In the genomic region with DNA sequence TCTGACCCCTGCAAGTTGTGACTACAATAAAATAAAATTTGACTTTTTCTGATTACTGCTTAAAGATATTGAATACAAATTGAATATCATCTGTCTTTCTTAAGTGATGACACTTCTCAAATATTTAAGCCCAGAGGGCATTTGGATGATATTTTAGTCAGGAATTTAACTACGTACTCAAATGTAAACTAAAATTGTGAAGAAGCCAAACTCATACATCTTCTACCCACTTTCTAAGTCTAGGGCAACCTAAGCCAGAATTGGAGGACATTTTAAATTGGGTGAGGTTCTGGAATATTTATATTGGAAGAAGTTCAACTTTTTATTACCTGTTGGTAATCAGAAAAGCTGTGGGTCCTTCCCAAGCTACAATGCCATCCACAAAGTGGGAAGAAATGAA, we compare ENCODE assay signal across 22 cellular contexts.
DNase-seq lines count a peak whose midpoint lies in the region; ATAC-seq and TF ChIP-seq lines count a peak whose summit lies in the region.
"Had no signal": no experiment of that assay in that cellular context is flagged by ENCODE, and none has a peak within 500 bp of the region (broad histone marks: within the 10 kb centered on the region; RNA-seq: fewer than 3 reads in every experiment).

No MANE protein-coding gene starts in this region.

- TF ChIP-seq CTCF in RWPE2 (IDR thresholded peaks at IDR 0.05; ENCODE audit: poor library complexity, severe bottlenecking) = no peak
- TF ChIP-seq CTCF in foreskin keratinocyte (conservative IDR thresholded peaks at IDR 0.05) = no peak
- no peak for TF ChIP-seq CTCF in foreskin fibroblast (IDR thresholded peaks at IDR 0.05; ENCODE audit: low read depth, low read length)

- ATAC-seq in RWPE2 (ENCODE audit: low read depth) (peak; percentile 79), foreskin keratinocyte (peak; percentile 25)
- ATAC-seq: A549, GM12878, GM23338, HCT116 had no signal

- H3K36me3 ChIP-seq in RWPE2 (ENCODE audit: low read depth) = no peaks in the 10 kb centered on the region
- H3K36me3 ChIP-seq: BE2C; BLaER1 treated with 17β-estradiol and CSF1 and Interleukin-3, amounts not matched to agents 10 nM and 100 nM had no signal

- peaks cover 5% of the 10 kb centered on the region for H3K9me3 ChIP-seq in RWPE2 (ENCODE audit: severe bottlenecking)
- H3K9me3 ChIP-seq: A549, BE2C had no signal

- H3K27me3 ChIP-seq in RWPE2 (ENCODE audit: insufficient read depth, poor library complexity, severe bottlenecking) (no peaks in the 10 kb centered on the region), foreskin keratinocyte (no peaks in the 10 kb centered on the region)
- H3K27me3 ChIP-seq: BE2C; BLaER1 treated with 17β-estradiol and CSF1 and Interleukin-3, amounts not matched to agents 10 nM and 100 nM had no signal

- H3K27ac ChIP-seq in RWPE2 (ENCODE audit: poor library complexity, severe bottlenecking) = peak overlapping the region; percentile 54
- no peak overlapping the region for H3K27ac ChIP-seq in foreskin keratinocyte
- H3K27ac ChIP-seq: A549; BLaER1 treated with 17β-estradiol and CSF1 and Interleukin-3, amounts not matched to agents 10 nM and 100 nM had no signal

- peak; percentile 22 for DNase-seq in EL
- DNase-seq in NCI-H226 = peak; percentile 3
- DNase-seq in RWPE2 (ENCODE audit: low spot score) = no peak
- DNase-seq in foreskin keratinocyte = peak; percentile 24 to 63
- no peak for DNase-seq in T1000 (lab: John Stamatoyannopoulos, UW)
- DNase-seq in foreskin fibroblast = no peak
- no peak for DNase-seq in HK-2 (ENCODE audit: unreplicated experiment)
- DNase-seq: 8988T; ACHN; AML-193; BE2C; CD4-positive, alpha-beta T cell; CD8-positive, alpha-beta memory T cell; DMS 273 treated with DMSO at 0.1 percent for 48 hours; DMS79; GDM1; H9 had no signal

- H3K4me3 ChIP-seq in RWPE2 (ENCODE audit: severe bottlenecking) (no peak overlapping the region), foreskin fibroblast (ENCODE audit: low read depth in 1 of 2, low read length in 2 of 2) (no peak overlapping the region)
- H3K4me3 ChIP-seq: A549; BLaER1 treated with 17β-estradiol and CSF1 and Interleukin-3, amounts not matched to agents 10 nM and 100 nM; GM12878; GM23338 had no signal

- peaks cover 10% of the 10 kb centered on the region for H3K4me1 ChIP-seq in RWPE2 (ENCODE audit: insufficient read depth, poor library complexity, severe bottlenecking)
- peaks cover 6% of the 10 kb centered on the region for H3K4me1 ChIP-seq in foreskin keratinocyte
- H3K4me1 ChIP-seq: A549, BE2C had no signal

Comparison
In these comparisons a context has a peak if more than half of its experiments do, and no peak if none do; other contexts are left out.
1. DNase-seq: peak in EL (single experiment), NCI-H226 (single experiment) and foreskin keratinocyte (2 of 2); none in RWPE2 (single experiment), T1000 (single experiment), foreskin fibroblast (0 of 2) and HK-2 (single experiment).